Comparison of ENCODE assay signal across 16 cellular contexts in the genomic region with DNA sequence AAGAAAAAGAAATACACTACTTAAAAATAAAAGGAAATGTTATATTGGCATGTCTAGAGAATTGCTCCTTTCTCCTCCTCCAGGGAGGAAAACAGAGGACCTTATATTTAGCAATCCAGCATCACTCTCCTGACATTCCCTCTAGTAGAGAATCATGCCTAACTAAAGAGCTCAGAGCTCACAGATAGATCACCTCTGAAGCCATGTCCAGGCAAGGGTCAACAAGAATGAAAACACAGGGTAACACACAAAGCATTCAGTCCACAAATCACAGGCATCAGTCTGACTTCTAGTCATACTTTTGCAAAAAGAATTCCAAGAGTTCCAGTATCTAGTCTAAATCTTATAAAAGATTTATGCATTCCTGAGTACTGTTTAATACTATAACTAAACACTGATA. TPM values are rescaled to one million over a fixed set of nuclear protein-coding genes. Genes with fewer than 3 reads are reported as not detected.
A peak's percentile ranks its signal among the peaks of the same experiment; 100 is the strongest.
DNase-seq lines count a peak whose midpoint lies in the region; ATAC-seq and TF ChIP-seq lines count a peak whose summit lies in the region.
"Had no signal": no experiment of that assay in that cellular context is flagged by ENCODE, and none has a peak within 500 bp of the region (broad histone marks: within the 10 kb centered on the region; RNA-seq: fewer than 3 reads in every experiment).

No MANE protein-coding gene starts in this region.

- no peak for DNase-seq in activated T-cell treated with anti-CD3 and anti-CD28 coated beads, Interleukin-2, amount 50 U/mL, for 24 hours
- no peak for DNase-seq in activated T-cell treated with anti-CD3 and anti-CD28 coated beads, Interleukin-2, amount 50 U/mL, for 4 hours
- DNase-seq in PC-9 (no peak), iris pigment epithelial cell (ENCODE audit: low read depth) (peak; percentile 31), upper lobe of right lung (no peak), DMS 273 (lab: John Stamatoyannopoulos, UW; ENCODE audit: unreplicated experiment) (no peak), BE2C (no peak)
- DNase-seq: CD4-positive, alpha-beta memory T cell; DMS153; KG1; kidney; NCI-H1694 treated with DMSO at 0.1 percent for 48 hours; NCI-H526; stimulated activated naive CD8-positive, alpha-beta T cell treated with anti-CD3 and anti-CD28 coated beads, Interleukin-15, amount 100 ng/mL, for 72 hours had no signal

- TF ChIP-seq CTCF in PC-9 (conservative IDR thresholded peaks at IDR 0.05) (no peak), upper lobe of right lung (IDR thresholded peaks at IDR 0.05) (no peak), BE2C (IDR thresholded peaks at IDR 0.05; ENCODE audit: low read depth, low read length) (no peak)

- no peaks in the 10 kb centered on the region for H3K9me2 ChIP-seq in PC-9 (ENCODE audit: insufficient read depth)

- H3K27me3 ChIP-seq in PC-9 (ENCODE audit: insufficient read depth, low read depth) (no peaks in the 10 kb centered on the region), upper lobe of right lung (no peaks in the 10 kb centered on the region), BE2C (no peaks in the 10 kb centered on the region)

- H3K4me2 ChIP-seq in PC-9 = peak overlapping the region; percentile 60

- no peak for ATAC-seq in activated T-cell treated with anti-CD3 and anti-CD28 coated beads, Interleukin-2, amount 50 U/mL, for 4 hours
- no peak for ATAC-seq in upper lobe of right lung
- ATAC-seq in HG03439 (IDR thresholded peaks at IDR 0.05; ENCODE audit: unreplicated experiment) = no peak

- peak overlapping the region; percentile 50 for H3K27ac Mint-ChIP-seq in activated T-cell treated with anti-CD3 and anti-CD28 coated beads, Interleukin-2, amount 50 U/mL, for 24 hours
- H3K27ac Mint-ChIP-seq: type B pancreatic cell had no signal

- peaks cover 39% of the 10 kb centered on the region for H3F3A ChIP-seq in PC-9 (ENCODE audit: insufficient read depth, low read depth)

- no peaks in the 10 kb centered on the region for H3K27me3 Mint-ChIP-seq in activated T-cell treated with anti-CD3 and anti-CD28 coated beads, Interleukin-2, amount 50 U/mL, for 24 hours
- no peaks in the 10 kb centered on the region for H3K27me3 Mint-ChIP-seq in activated T-cell treated with anti-CD3 and anti-CD28 coated beads, Interleukin-2, amount 50 U/mL, for 4 hours (ENCODE audit: low read depth)
- H3K27me3 Mint-ChIP-seq: CD4-positive, alpha-beta memory T cell; stimulated activated naive CD8-positive, alpha-beta T cell treated with anti-CD3 and anti-CD28 coated beads, Interleukin-15, amount 100 ng/mL, for 72 hours; type B pancreatic cell had no signal

- H3K4me1 Mint-ChIP-seq in activated T-cell treated with anti-CD3 and anti-CD28 coated beads, Interleukin-2, amount 50 U/mL, for 24 hours (ENCODE audit: low read depth) = peaks cover 53% of the 10 kb centered on the region
- H3K4me1 Mint-ChIP-seq in activated T-cell treated with anti-CD3 and anti-CD28 coated beads, Interleukin-2, amount 50 U/mL, for 4 hours (ENCODE audit: low read depth) = peaks cover 38% of the 10 kb centered on the region

- CTCF ChIA-PET in PC-9 (lab: Charles Lee) = interaction anchor here (0.9 kb wide), 1 partner anchor 109 kb away, joined by 4 read pairs; no protein-coding TSS in a partner anchor

- H3K4me1 ChIP-seq in PC-9 (replicated peaks; ENCODE audit: insufficient read depth) (peaks cover 36% of the 10 kb centered on the region), upper lobe of right lung (peaks cover 34% of the 10 kb centered on the region), BE2C (no peaks in the 10 kb centered on the region)

- H3K36me3 ChIP-seq in PC-9 (ENCODE audit: low read depth) (peaks cover 34% of the 10 kb centered on the region), upper lobe of right lung (peaks cover 52% of the 10 kb centered on the region), BE2C (peaks cover 8% of the 10 kb centered on the region; the same call in 1 of the 2 replicates)

- BruUV-seq in PC-9 (replicated peaks; lab: Mats Ljungman, UMichigan) = no TSS peak

- no peaks in the 10 kb centered on the region for H3K9me3 ChIP-seq in PC-9 (ENCODE audit: insufficient read depth, low read depth)
- H3K9me3 ChIP-seq in upper lobe of right lung = no peaks in the 10 kb centered on the region
- no peaks in the 10 kb centered on the region for H3K9me3 ChIP-seq in BE2C

- H3K27ac ChIP-seq in PC-9 (peak overlapping the region; percentile 84), upper lobe of right lung (peak overlapping the region; percentile 40)

- no peaks in the 10 kb centered on the region for H4K20me1 ChIP-seq in PC-9 (ENCODE audit: insufficient read depth)

- H3K4me3 ChIP-seq in PC-9 (no peak overlapping the region; the same call in 1 of the 2 replicates), upper lobe of right lung (no peak overlapping the region), BE2C (ENCODE audit: low read depth, low read length) (no peak overlapping the region)

- peak overlapping the region; percentile 18 for H3K4me3 Mint-ChIP-seq in activated T-cell treated with anti-CD3 and anti-CD28 coated beads, Interleukin-2, amount 50 U/mL, for 24 hours
- no peak overlapping the region for H3K4me3 Mint-ChIP-seq in activated T-cell treated with anti-CD3 and anti-CD28 coated beads, Interleukin-2, amount 50 U/mL, for 4 hours
- H3K4me3 Mint-ChIP-seq: type B pancreatic cell had no signal

- H2AFZ ChIP-seq in PC-9 = no peak overlapping the region

- POLR2A ChIA-PET in PC-9 (lab: Charles Lee; ENCODE audit: unreplicated experiment) = interaction anchor here (0.6 to 0.7 kb wide), 2 partner anchors 22 to 57 kb away, joined by 3 to 8 read pairs; no protein-coding TSS in a partner anchor

- intact Hi-C loops in PC-9 (cut with micrococcal nuclease; ENCODE audit: unreplicated experiment) = no loop called here
- intact Hi-C loops in upper lobe of right lung (cut with DNase I) = no loop called here

- H3K9me3 Mint-ChIP-seq in activated T-cell treated with anti-CD3 and anti-CD28 coated beads, Interleukin-2, amount 50 U/mL, for 24 hours = no peaks in the 10 kb centered on the region
- H3K9me3 Mint-ChIP-seq in activated T-cell treated with anti-CD3 and anti-CD28 coated beads, Interleukin-2, amount 50 U/mL, for 4 hours = no peaks in the 10 kb centered on the region
- H3K9me3 Mint-ChIP-seq: stimulated activated naive CD8-positive, alpha-beta T cell treated with anti-CD3 and anti-CD28 coated beads, Interleukin-15, amount 100 ng/mL, for 72 hours; type B pancreatic cell had no signal

- peaks cover 46% of the 10 kb centered on the region for H3K79me2 ChIP-seq in PC-9 (ENCODE audit: low read depth)

- peaks cover 92% of the 10 kb centered on the region for H3K36me3 Mint-ChIP-seq in activated T-cell treated with anti-CD3 and anti-CD28 coated beads, Interleukin-2, amount 50 U/mL, for 24 hours (ENCODE audit: low read depth)
- peaks cover 35% of the 10 kb centered on the region for H3K36me3 Mint-ChIP-seq in activated T-cell treated with anti-CD3 and anti-CD28 coated beads, Interleukin-2, amount 50 U/mL, for 4 hours (ENCODE audit: insufficient read depth)

RNA-seq across cellular contexts. Expression of a gene that starts 4.4 kb away (rescaled TPM):
- 10 to 100 TPM in 2 of 3 donors, 1 to 10 TPM in 1; 7.3 to 12.2 (median 11.1) TPM for total RNA-seq in activated T-cell treated with anti-CD3 and anti-CD28 coated beads, Interleukin-2, amount 50 U/mL, for 4 hours
- total RNA-seq in PC-9 (2021) (25.1 and 26.8 TPM in 2 replicates), upper lobe of right lung (0.41 TPM)
- 1.8 TPM for polyA plus RNA-seq in BE2C (2012; ENCODE audit: insufficient read depth, insufficient read length, low read depth)

RNA-seq across cellular contexts. Expression of a gene that starts 23.3 kb away (rescaled TPM):
- total RNA-seq in activated T-cell treated with anti-CD3 and anti-CD28 coated beads, Interleukin-2, amount 50 U/mL, for 4 hours = 10 to 100 TPM; 29.5 to 53.5 (median 30.8) TPM
- total RNA-seq in PC-9 (2021) (15.0 and 18.3 TPM in 2 replicates), upper lobe of right lung (1.6 TPM)
- polyA plus RNA-seq in BE2C (2012; ENCODE audit: insufficient read depth, insufficient read length, low read depth) = 29.6 TPM

RNA-seq across cellular contexts. Expression of a gene that starts 50.7 kb away (rescaled TPM):
- total RNA-seq in activated T-cell treated with anti-CD3 and anti-CD28 coated beads, Interleukin-2, amount 50 U/mL, for 4 hours = 10 to 100 TPM; 66.3 to 99.5 (median 98.0) TPM
- 89.6 and 89.9 TPM in 2 replicates for total RNA-seq in PC-9 (2021)
- total RNA-seq in upper lobe of right lung = 28.6 TPM
- 98.9 TPM for polyA plus RNA-seq in BE2C (2012; ENCODE audit: insufficient read depth, insufficient read length, low read depth)

RNA-seq across cellular contexts. Expression of a gene that starts 50.9 kb away (rescaled TPM):
- 10 to 100 TPM in 1 of 3 donors, 1 to 10 TPM in 2; 8.9 to 10.6 (median 9.2) TPM for total RNA-seq in activated T-cell treated with anti-CD3 and anti-CD28 coated beads, Interleukin-2, amount 50 U/mL, for 4 hours
- 147 and 168 TPM in 2 replicates for total RNA-seq in PC-9 (2021)
- 108 TPM for total RNA-seq in upper lobe of right lung
- 13.1 TPM for polyA plus RNA-seq in BE2C (2012; ENCODE audit: insufficient read depth, insufficient read length, low read depth)
